8 cellular contexts compared by ENCODE assay signal in the genomic region with DNA sequence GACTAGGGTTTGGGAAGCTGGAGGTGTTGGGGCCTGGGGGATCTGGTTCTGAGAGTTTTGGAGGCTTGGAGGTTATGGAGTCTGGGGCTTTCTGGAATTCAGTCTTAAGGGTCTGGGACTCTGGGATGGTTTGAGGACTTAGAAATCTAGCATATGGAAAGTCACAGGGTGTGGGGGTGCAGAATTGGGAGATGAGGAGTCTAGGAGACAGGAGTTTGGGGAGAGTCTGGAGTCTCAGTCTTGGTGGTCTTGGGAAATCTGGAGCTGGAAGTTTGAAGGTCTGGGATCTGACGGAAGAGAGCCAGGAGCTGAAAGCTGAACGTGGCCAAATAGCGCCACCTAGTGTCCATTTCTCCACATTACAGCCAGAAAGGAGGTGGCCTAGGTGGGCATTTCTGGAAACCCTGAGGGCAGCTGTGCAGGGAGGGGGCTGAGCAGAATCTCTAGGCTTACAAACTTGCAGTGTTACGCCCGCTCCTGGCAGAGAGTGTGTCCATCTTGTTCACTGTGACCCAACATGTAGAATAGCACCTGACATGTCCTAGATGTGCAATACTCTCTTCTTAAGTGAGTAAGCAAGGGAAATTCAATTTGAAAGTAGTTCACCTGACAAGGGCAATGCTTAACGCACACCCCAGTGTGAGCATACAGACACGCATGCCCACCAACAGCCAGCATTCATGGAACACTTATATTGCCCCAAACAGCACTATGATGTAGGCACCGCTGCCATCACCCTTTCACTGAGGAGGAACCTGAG.
DNase-seq lines count a peak whose midpoint lies in the region; ATAC-seq, FAIRE-seq and TF ChIP-seq lines count a peak whose summit lies in the region.

No MANE protein-coding gene starts in this region.

- no peak for FAIRE-seq in kidney (lab: Jason Lieb, UNC)

- H3K27ac ChIP-seq in Karpas-422 (ENCODE audit: low read length) (no peak overlapping the region), SK-N-SH (ENCODE audit: low read depth in 2 of 2, low read length in 1 of 2) (no peak overlapping the region), kidney (ENCODE audit: low read depth in 2 of 2, low read length in 2 of 2) (no peak overlapping the region)

- CTCF ChIA-PET in SK-N-SH (lab: Yijun Ruan, JAX): interaction anchor here (0.6 to 11.5 kb wide), 65 partner anchors 8 to 970 kb away, joined by 3 to 408 read pairs (median 4); a partner anchor contains a TSS

- TF ChIP-seq CTCF in SK-N-SH (IDR thresholded peaks at IDR 0.05) (peak; percentile 86), brain (conservative IDR thresholded peaks at IDR 0.05) (peak; percentile 94 to 96), kidney (IDR thresholded peaks at IDR 0.05; ENCODE audit: borderline replicate concordance, extremely low read depth, insufficient read depth) (peak; percentile 99)

- H3F3A ChIP-seq in SK-N-SH (replicated peaks; ENCODE audit: insufficient read depth): peaks cover 4% of the 10 kb centered on the region

- H3K36me3 Mint-ChIP-seq in brain: no peaks in the 10 kb centered on the region

- POLR2A ChIA-PET in SK-N-SH (lab: Yijun Ruan, JAX): interaction anchor here (0.5 kb wide), 1 partner anchor 208 kb away, joined by 3 read pairs; no protein-coding TSS in a partner anchor

- H3K4me2 ChIP-seq in Karpas-422 (ENCODE audit: low read depth, low read length, poor library complexity, severe bottlenecking): no peak overlapping the region
- H3K4me2 ChIP-seq in SK-N-SH: no peak overlapping the region

- peaks cover 3% of the 10 kb centered on the region for H3K27me3 Mint-ChIP-seq in brain

- no peak for TF ChIP-seq EP300 in SK-N-SH (IDR thresholded peaks at IDR 0.05; ENCODE audit: borderline replicate concordance in 1 of 2, low read depth in 1 of 2, low read length in 1 of 2)

- H3K4me3 ChIP-seq in Karpas-422 (ENCODE audit: low read length): no peak overlapping the region
- no peak overlapping the region; a peak in 1 of 4 replicates for H3K4me3 ChIP-seq in SK-N-SH (ENCODE audit: low read depth in 2 of 2, low read length in 1 of 2)
- H3K4me3 ChIP-seq in kidney (ENCODE audit: low read length in 2 of 2): no peak overlapping the region

- H3K79me2 ChIP-seq in Karpas-422 (ENCODE audit: low read length): no peaks in the 10 kb centered on the region
- H3K79me2 ChIP-seq in SK-N-SH (ENCODE audit: insufficient read depth): no peaks in the 10 kb centered on the region

- no peaks in the 10 kb centered on the region for H3K36me3 ChIP-seq in Karpas-422 (ENCODE audit: insufficient read depth, low read length)
- H3K36me3 ChIP-seq in SK-N-SH (replicated peaks in 1 of 2; ENCODE audit: control insufficient read depth in 1 of 2, insufficient read depth in 2 of 2, low read length in 1 of 2): no peaks in the 10 kb centered on the region
- H3K36me3 ChIP-seq in kidney (ENCODE audit: control insufficient read depth in 1 of 2, insufficient read depth in 2 of 2, low read length in 2 of 2): no peaks in the 10 kb centered on the region

- DNase-seq in G401 (ENCODE audit: low spot score) (peak; percentile 68), Karpas-422 (peak; percentile 78), SK-N-SH (peak; percentile 85), kidney (no peak), mesenteric fat pad (ENCODE audit: low spot score) (no peak)
- peak; percentile 49 for DNase-seq in stimulated activated CD4-positive, alpha-beta T cell treated with anti-CD3 and anti-CD28 coated beads, Interleukin-4, amount 100 ng/mL, for 24 hours

- no peaks in the 10 kb centered on the region for H3K4me1 ChIP-seq in Karpas-422 (ENCODE audit: low read length)
- peaks cover 0 to 8% of the 10 kb centered on the region in 2 experiments; a peak in 1 of 4 replicates for H3K4me1 ChIP-seq in SK-N-SH (ENCODE audit: control insufficient read depth in 1 of 2, insufficient read depth in 2 of 2, low read depth in 1 of 2, low read length in 1 of 2)
- H3K4me1 ChIP-seq in kidney (ENCODE audit: control insufficient read depth in 1 of 2, insufficient read depth in 1 of 2, low read depth in 1 of 2, low read length in 2 of 2): no peaks in the 10 kb centered on the region

- 16% methylated on average over 8 of the region's 8 CpGs for WGBS in SK-N-SH (ENCODE audit: low lambda C conversion rate)

- H3K4me3 Mint-ChIP-seq in brain: peak overlapping the region in 1 of 5 experiments; percentile 3

- peak; percentile 98 for TF ChIP-seq RAD21 in SK-N-SH (IDR thresholded peaks at IDR 0.05; ENCODE audit: low read length)

- H3K9me3 Mint-ChIP-seq in brain: peaks cover 0 to 5% (median 0%) of the 10 kb centered on the region in 5 experiments

- in situ Hi-C loops in G401 (cut with HindIII; ENCODE audit: low sequenced_read_pairs): no loop called here

- intact Hi-C loops in kidney (cut with DNase I): no loop called here

- H3K27me3 ChIP-seq in Karpas-422 (ENCODE audit: low read length) (no peaks in the 10 kb centered on the region), SK-N-SH (ENCODE audit: insufficient read depth) (no peaks in the 10 kb centered on the region)

- no peak for ATAC-seq in HG02610 (IDR thresholded peaks at IDR 0.05; ENCODE audit: unreplicated experiment)

- H3K9me2 ChIP-seq in Karpas-422 (replicated peaks; ENCODE audit: insufficient read depth, low read length) (no peaks in the 10 kb centered on the region), SK-N-SH (no peaks in the 10 kb centered on the region)

- peak overlapping the region; percentile 10 to 49 (median 40) for H3K27ac Mint-ChIP-seq in brain

- H3K9me3 ChIP-seq in Karpas-422 (ENCODE audit: low read length) (no peaks in the 10 kb centered on the region), SK-N-SH (no peaks in the 10 kb centered on the region), kidney (ENCODE audit: control insufficient read depth in 1 of 2, low read length in 2 of 2) (no peaks in the 10 kb centered on the region)

- H4K20me1 ChIP-seq in Karpas-422 (ENCODE audit: insufficient read depth, low read depth, low read length) (0 out of 2 replicates have a peak, but pooled peaks cover 9% of the 10 kb centered on the region), SK-N-SH (ENCODE audit: insufficient read depth) (no peaks in the 10 kb centered on the region)

- peaks cover 39% of the 10 kb centered on the region for H3K4me1 Mint-ChIP-seq in brain

- H2AFZ ChIP-seq in Karpas-422 (ENCODE audit: low read length) (no peak overlapping the region), SK-N-SH (ENCODE audit: low read depth) (no peak overlapping the region)

- H3K9ac ChIP-seq in Karpas-422 (ENCODE audit: low read length) (no peak overlapping the region), SK-N-SH (no peak overlapping the region), kidney (ENCODE audit: low read length in 2 of 2) (no peak overlapping the region)

TF ChIP-seq in SK-N-SH, 30 proteins besides CTCF, POLR2A, EP300 and RAD21:
- TF ChIP-seq SMC3 (IDR thresholded peaks at IDR 0.05; ENCODE audit: low read depth, low read length) (peak; percentile 91), FOSL2 (IDR thresholded peaks at IDR 0.05; ENCODE audit: borderline replicate concordance, low read depth) (no peak)
TF ChIP-seq in SK-N-SH: peak in this region for 1.

Comparison
In these comparisons a context has a peak if more than half of its experiments do, and no peak if none do; other contexts are left out.
1. DNase-seq: peak in G401 (single experiment), Karpas-422 (single experiment), SK-N-SH (single experiment) and stimulated activated CD4-positive, alpha-beta T cell treated with anti-CD3 and anti-CD28 coated beads, Interleukin-4, amount 100 ng/mL, for 24 hours (single experiment); none in kidney (single experiment) and mesenteric fat pad (single experiment).
2. Peak in every context shown above with its lines, with median percentiles within 50 percentile points of each other: CTCF ChIP-seq.